ENCODE assay signal across 18 cellular contexts in genomic region chr1:170513138-170513537, GRCh38.
"Had no signal": no experiment of that assay in that cellular context is flagged by ENCODE, and none has a peak within 500 bp of the region (broad histone marks: within the 10 kb centered on the region; RNA-seq: fewer than 3 reads in every experiment).

No MANE protein-coding gene starts in this region.

- H3K27me3 ChIP-seq: breast epithelium, foreskin keratinocyte, transverse colon, vagina had no signal

- H3K27ac Mint-ChIP-seq: activated T-helper 17 cell treated with anti-CD3 and anti-CD28 coated beads, Interleukin-2, amount 50 U/mL, for 72 hours; dendritic cell treated with granulocyte-macrophage colony-stimulating factor and Interleukin-4, amounts not matched to agents 40 ng/mL and 50 ng/mL, for 4 days; nephron had no signal

- H3K4me1 ChIP-seq: breast epithelium, foreskin keratinocyte, vagina had no signal

- H3K4me1 Mint-ChIP-seq: activated T-helper 17 cell treated with anti-CD3 and anti-CD28 coated beads, Interleukin-2, amount 50 U/mL, for 72 hours; nephron had no signal

- H3K36me3 ChIP-seq: breast epithelium, transverse colon, vagina had no signal

- H3K4me3 ChIP-seq: breast epithelium, transverse colon, vagina had no signal

- ATAC-seq: activated T-helper 17 cell treated with anti-CD3 and anti-CD28 coated beads, Interleukin-2, amount 50 U/mL, for 72 hours; foreskin keratinocyte; right cardiac atrium had no signal

- H3K9me3 Mint-ChIP-seq: activated T-helper 17 cell treated with anti-CD3 and anti-CD28 coated beads, Interleukin-2, amount 50 U/mL, for 72 hours; dendritic cell treated with granulocyte-macrophage colony-stimulating factor and Interleukin-4, amounts not matched to agents 40 ng/mL and 50 ng/mL, for 4 days; nephron had no signal

- H3K9me3 ChIP-seq: breast epithelium, transverse colon, vagina had no signal

- H3K27ac ChIP-seq: breast epithelium, foreskin keratinocyte, transverse colon, vagina had no signal

- H3K4me3 Mint-ChIP-seq: activated T-helper 17 cell treated with anti-CD3 and anti-CD28 coated beads, Interleukin-2, amount 50 U/mL, for 72 hours; dendritic cell treated with granulocyte-macrophage colony-stimulating factor and Interleukin-4, amounts not matched to agents 40 ng/mL and 50 ng/mL, for 4 days; nephron had no signal

- FAIRE-seq: small intestine had no signal

- H3K27me3 Mint-ChIP-seq: dendritic cell treated with granulocyte-macrophage colony-stimulating factor and Interleukin-4, amounts not matched to agents 40 ng/mL and 50 ng/mL, for 4 days had no signal

- DNase-seq: activated CD4-positive, CD25-positive, alpha-beta regulatory T cell treated with anti-CD3 and anti-CD28 coated beads, Interleukin-2, amount 50 U/mL, for 72 hours; activated naive CD4-positive, alpha-beta T cell treated with Interleukin-2 at 50 U/mL for 16 hours; aorta; effector memory CD4-positive, alpha-beta T cell; foreskin keratinocyte; glutamatergic neuron; nucleus accumbens; right cardiac atrium; small intestine; stimulated activated CD4-positive, alpha-beta T cell treated with anti-CD3 and anti-CD28 coated beads, Interleukin-4, amount 100 ng/mL, for 24 hours; stimulated activated naive CD4-positive, alpha-beta T cell; substantia nigra; transverse colon had no signal
